17 cellular contexts compared by ENCODE assay signal in genomic region chr16:47470810-47471209, GRCh38.
"Had no signal": no experiment of that assay in that cellular context is flagged by ENCODE, and none has a peak within 500 bp of the region (broad histone marks: within the 10 kb centered on the region; RNA-seq: fewer than 3 reads in every experiment).

No MANE protein-coding gene starts in this region.

- H3K4me1 Mint-ChIP-seq: nephron progenitor cell had no signal

- H3K27me3 Mint-ChIP-seq: central memory CD8-positive, alpha-beta T cell; naive thymus-derived CD4-positive, alpha-beta T cell had no signal

- H2AFZ ChIP-seq: parathyroid adenoma had no signal

- H3K9me3 Mint-ChIP-seq: central memory CD8-positive, alpha-beta T cell; naive thymus-derived CD4-positive, alpha-beta T cell; nephron progenitor cell had no signal

- H3K9ac ChIP-seq: parathyroid adenoma had no signal

- H3K27ac ChIP-seq: dorsolateral prefrontal cortex, parathyroid adenoma, right atrium auricular region, tibial nerve, uterus had no signal

- H3K36me3 ChIP-seq: right atrium auricular region, uterus had no signal

- DNase-seq: cortex of kidney; dorsolateral prefrontal cortex; effector CD8-positive, alpha-beta T cell; foreskin melanocyte; head of caudate nucleus; hippocampal formation; midbrain; naive thymus-derived CD4-positive, alpha-beta T cell; nephron progenitor cell; stimulated activated CD4-positive, alpha-beta T cell treated with anti-CD3 and anti-CD28 coated beads, Interleukin-2, amount 100 ng/mL, for 48 hours; stimulated activated naive CD8-positive, alpha-beta T cell treated with anti-CD3 and anti-CD28 coated beads, Interleukin-15, Interleukin-2, amounts not matched to agents 100 U/mL and 50 U/mL, for 24 hours; uterus had no signal

- H3K27me3 ChIP-seq: dorsolateral prefrontal cortex, right atrium auricular region, tibial nerve, uterus had no signal

- ATAC-seq: naive thymus-derived CD4-positive, alpha-beta T cell; stimulated activated naive CD8-positive, alpha-beta T cell treated with anti-CD3 and anti-CD28 coated beads, Interleukin-15, Interleukin-2, amounts not matched to agents 100 U/mL and 50 U/mL, for 24 hours had no signal

- H3K4me1 ChIP-seq: uterus had no signal

- H3K27ac Mint-ChIP-seq: naive thymus-derived CD4-positive, alpha-beta T cell; nephron progenitor cell had no signal

- H3K4me2 ChIP-seq: smooth muscle cell had no signal

- H3K4me3 Mint-ChIP-seq: central memory CD8-positive, alpha-beta T cell; naive thymus-derived CD4-positive, alpha-beta T cell; nephron progenitor cell had no signal

- H3K9me3 ChIP-seq: right atrium auricular region, tibial nerve, uterus had no signal

- H3K4me3 ChIP-seq: dorsolateral prefrontal cortex, right atrium auricular region, smooth muscle cell, tibial nerve, uterus had no signal
